ENCODE assay signal across 14 cellular contexts in the genomic region with DNA sequence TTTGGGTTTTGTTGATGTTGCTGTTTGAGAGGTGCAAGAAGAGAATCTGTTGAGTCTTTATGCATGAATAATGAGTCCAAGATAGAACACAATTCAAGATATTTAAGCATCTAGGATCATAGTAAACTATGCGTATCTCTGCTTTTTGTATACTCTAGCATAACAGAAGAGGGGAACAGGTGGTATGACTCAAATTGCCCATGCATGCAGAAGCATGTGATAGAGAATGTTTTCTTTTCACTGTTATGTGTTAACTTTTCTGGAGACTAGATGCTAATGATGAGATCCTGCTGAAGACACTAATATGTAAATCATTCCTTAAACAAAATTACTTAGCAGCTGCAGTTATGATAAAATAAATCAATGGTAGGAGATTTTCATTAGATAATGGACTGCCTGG.
DNase-seq lines count a peak whose midpoint lies in the region; ATAC-seq and TF ChIP-seq lines count a peak whose summit lies in the region.
"Had no signal": no experiment of that assay in that cellular context is flagged by ENCODE, and none has a peak within 500 bp of the region (broad histone marks: within the 10 kb centered on the region; RNA-seq: fewer than 3 reads in every experiment).

No MANE protein-coding gene starts in this region.

- H3K27me3 ChIP-seq in HAP-1 (ENCODE audit: low read depth), result no peaks in the 10 kb centered on the region

- no peaks in the 10 kb centered on the region for H3K36me3 Mint-ChIP-seq in activated T-helper 2 cell treated with anti-CD3 and anti-CD28 coated beads, Interferon-gamma antibody, Interleukin-2, Interleukin-4, amounts not matched to agents 10 μg/mL and 5 μg/mL and 100 μg/mL, durations not matched to agents 14 hours and 24 hours and 36 hours (ENCODE audit: low read depth)
- H3K36me3 Mint-ChIP-seq: activated naive CD8-positive, alpha-beta T cell treated with anti-CD3 and anti-CD28 coated beads, Interleukin-2, amount 10 ng/mL, durations not matched to agents 7 days and 5 days had no signal

- CTCF ChIA-PET in OCI-LY7 (lab: Charles Lee; ENCODE audit: unreplicated experiment), result no interaction called here

- H4K20me1 ChIP-seq in OCI-LY7 (ENCODE audit: insufficient read depth, low read length), result no peaks in the 10 kb centered on the region

- H3K4me1 ChIP-seq in OCI-LY7 (ENCODE audit: insufficient read depth, low read length, poor library complexity, severe bottlenecking) (peaks cover 99% of the 10 kb centered on the region), HAP-1 (peaks cover 10% of the 10 kb centered on the region)

- H3K4me3 Mint-ChIP-seq in activated T-helper 2 cell treated with anti-CD3 and anti-CD28 coated beads, Interferon-gamma antibody, Interleukin-2, Interleukin-4, amounts not matched to agents 10 μg/mL and 5 μg/mL and 100 μg/mL, durations not matched to agents 14 hours and 24 hours and 36 hours (ENCODE audit: low read depth), result no peak overlapping the region
- H3K4me3 Mint-ChIP-seq: activated naive CD8-positive, alpha-beta T cell treated with anti-CD3 and anti-CD28 coated beads, Interleukin-2, amount 10 ng/mL, durations not matched to agents 7 days and 5 days had no signal

- peak; percentile 41 for DNase-seq in OCI-LY7 (ENCODE audit: low spot score)
- no peak for DNase-seq in activated T-helper 2 cell treated with anti-CD3 and anti-CD28 coated beads, Interferon-gamma antibody, Interleukin-2, Interleukin-4, amounts not matched to agents 10 μg/mL and 5 μg/mL and 100 μg/mL, durations not matched to agents 14 hours and 24 hours and 36 hours (ENCODE audit: low spot score)
- no peak for DNase-seq in HCEC 1CT
- DNase-seq in T-helper 9 cell, result no peak
- no peak for DNase-seq in HAP-1 (ENCODE audit: low spot score in 2 of 2)
- DNase-seq: activated naive CD8-positive, alpha-beta T cell treated with anti-CD3 and anti-CD28 coated beads, Interleukin-2, amount 10 ng/mL, durations not matched to agents 7 days and 5 days; H7; NCI-H1092 treated with DMSO at 0.1 percent for 48 hours; NCI-H524; SHP77 treated with DMSO at 0.1 percent for 48 hours had no signal

- H3K36me3 ChIP-seq in OCI-LY7 (ENCODE audit: insufficient read depth, low read length) (peaks cover 9% of the 10 kb centered on the region; the same call in 1 of the 2 replicates), HAP-1 (replicated peaks) (no peaks in the 10 kb centered on the region)

- no peak overlapping the region; the same call in 1 of the 2 replicates for H2AFZ ChIP-seq in OCI-LY7 (ENCODE audit: low read length)

- POLR2A ChIA-PET in OCI-LY7 (lab: Charles Lee), result no interaction called here

- intact Hi-C loops in OCI-LY7 (cut with micrococcal nuclease; ENCODE audit: unreplicated experiment), result loop anchor here (10.0 kb wide), 1 partner anchor 102 kb away; no protein-coding TSS in a partner anchor
- intact Hi-C loops in activated T-helper 2 cell treated with anti-CD3 and anti-CD28 coated beads, Interferon-gamma antibody, Interleukin-2, Interleukin-4, amounts not matched to agents 10 μg/mL and 5 μg/mL and 100 μg/mL, durations not matched to agents 14 hours and 24 hours and 36 hours (cut with micrococcal nuclease), result no loop called here

- no peaks in the 10 kb centered on the region for H3K9me3 ChIP-seq in OCI-LY7 (ENCODE audit: low read length)
- no peaks in the 10 kb centered on the region for H3K9me3 ChIP-seq in HAP-1

- H3K27me3 Mint-ChIP-seq in activated T-helper 2 cell treated with anti-CD3 and anti-CD28 coated beads, Interferon-gamma antibody, Interleukin-2, Interleukin-4, amounts not matched to agents 10 μg/mL and 5 μg/mL and 100 μg/mL, durations not matched to agents 14 hours and 24 hours and 36 hours (ENCODE audit: low read depth), result peaks cover 2% of the 10 kb centered on the region

- in situ Hi-C loops in HAP-1 (cut with MboI; ENCODE audit: low sequenced_read_pairs), result no loop called here

- H3K27ac Mint-ChIP-seq in activated T-helper 2 cell treated with anti-CD3 and anti-CD28 coated beads, Interferon-gamma antibody, Interleukin-2, Interleukin-4, amounts not matched to agents 10 μg/mL and 5 μg/mL and 100 μg/mL, durations not matched to agents 14 hours and 24 hours and 36 hours, result no peak overlapping the region
- H3K27ac Mint-ChIP-seq: activated naive CD8-positive, alpha-beta T cell treated with anti-CD3 and anti-CD28 coated beads, Interleukin-2, amount 10 ng/mL, durations not matched to agents 7 days and 5 days had no signal

- H3K79me2 ChIP-seq in OCI-LY7 (ENCODE audit: insufficient read depth, low read depth, low read length), result peaks cover 48% of the 10 kb centered on the region; the same call in 1 of the 2 replicates

- no peak for TF ChIP-seq CTCF in OCI-LY7 (conservative IDR thresholded peaks at IDR 0.05; ENCODE audit: low read length)

- H3K9me2 ChIP-seq in OCI-LY7 (ENCODE audit: insufficient read depth, low read length), result no peaks in the 10 kb centered on the region

- ATAC-seq in GM18517 (IDR thresholded peaks at IDR 0.05; ENCODE audit: unreplicated experiment), result peak; percentile 68
- ATAC-seq in GM21390 (IDR thresholded peaks at IDR 0.05; ENCODE audit: unreplicated experiment), result peak; percentile 66
- peak; percentile 44 for ATAC-seq in HG03066 (IDR thresholded peaks at IDR 0.05; ENCODE audit: low read depth, unreplicated experiment)

- no peaks in the 10 kb centered on the region for H3K9me3 Mint-ChIP-seq in activated T-helper 2 cell treated with anti-CD3 and anti-CD28 coated beads, Interferon-gamma antibody, Interleukin-2, Interleukin-4, amounts not matched to agents 10 μg/mL and 5 μg/mL and 100 μg/mL, durations not matched to agents 14 hours and 24 hours and 36 hours
- H3K9me3 Mint-ChIP-seq: activated naive CD8-positive, alpha-beta T cell treated with anti-CD3 and anti-CD28 coated beads, Interleukin-2, amount 10 ng/mL, durations not matched to agents 7 days and 5 days had no signal

- no TSS peak for BruUV-seq in OCI-LY7 (replicated peaks; lab: Mats Ljungman, UMichigan)

- H3K27ac ChIP-seq in OCI-LY7 (ENCODE audit: low read depth, low read length, poor library complexity, severe bottlenecking), result peak overlapping the region; percentile 90
- H3K27ac ChIP-seq: VCaP had no signal

- H3K4me2 ChIP-seq in OCI-LY7 (ENCODE audit: low read length), result peak overlapping the region; percentile 83

- H3K4me3 ChIP-seq in OCI-LY7 (ENCODE audit: low read depth, low read length, poor library complexity, severe bottlenecking) (peak overlapping the region; percentile 43), HAP-1 (no peak overlapping the region)

- H3K4me1 Mint-ChIP-seq in activated T-helper 2 cell treated with anti-CD3 and anti-CD28 coated beads, Interferon-gamma antibody, Interleukin-2, Interleukin-4, amounts not matched to agents 10 μg/mL and 5 μg/mL and 100 μg/mL, durations not matched to agents 14 hours and 24 hours and 36 hours (ENCODE audit: low read depth), result no peaks in the 10 kb centered on the region
- H3K4me1 Mint-ChIP-seq: activated naive CD8-positive, alpha-beta T cell treated with anti-CD3 and anti-CD28 coated beads, Interleukin-2, amount 10 ng/mL, durations not matched to agents 7 days and 5 days had no signal
